Comparison of ENCODE assay signal across 8 cellular contexts in genomic region chr3:47513125-47513929, GRCh38. TPM values are rescaled to one million over a fixed set of nuclear protein-coding genes. Genes with fewer than 3 reads are reported as not detected.
A peak's percentile ranks its signal among the peaks of the same experiment; 100 is the strongest.
DNase-seq lines count a peak whose midpoint lies in the region; ATAC-seq, FAIRE-seq and TF ChIP-seq lines count a peak whose summit lies in the region.

ELP6 (minus strand) TSS chr3:47513712; CDS start chr3:47513590, 122 bp downstream.

- H4K8ac ChIP-seq in trophoblast cell (ENCODE audit: low read depth, low read length): peak within 1 kb of the TSS; percentile 98

- peaks cover 20% of the 10 kb centered on the region for H3K36me3 ChIP-seq in adipocyte (ENCODE audit: control insufficient read depth, insufficient read depth, low read length, severe bottlenecking)
- H3K36me3 ChIP-seq in cardiac muscle cell: peaks cover 12% of the 10 kb centered on the region
- peaks cover 11 to 16% of the 10 kb centered on the region in 2 experiments for H3K36me3 ChIP-seq in trophoblast cell (ENCODE audit: control insufficient read depth in 1 of 2, insufficient read depth in 2 of 2, low read length in 2 of 2)
- H3K36me3 ChIP-seq in transverse colon: no peaks in the 10 kb centered on the region

- peaks cover 3% of the 10 kb centered on the region for H3K27me3 ChIP-seq in adipocyte (replicated peaks; ENCODE audit: control insufficient read depth, insufficient read depth, low read length)
- H3K27me3 ChIP-seq in cardiac muscle cell: no peaks in the 10 kb centered on the region
- no peaks in the 10 kb centered on the region for H3K27me3 ChIP-seq in trophoblast cell (ENCODE audit: insufficient read depth, low read length)
- no peaks in the 10 kb centered on the region for H3K27me3 ChIP-seq in transverse colon

- H3K4ac ChIP-seq in trophoblast cell (ENCODE audit: low read depth, low read length): peak within 1 kb of the TSS; percentile 35

- no peak within 1 kb of the TSS for H2BK12ac ChIP-seq in trophoblast cell (ENCODE audit: low read length)

- H3K9me3 ChIP-seq in adipocyte (ENCODE audit: control insufficient read depth, low read length) (no peaks in the 10 kb centered on the region), cardiac muscle cell (ENCODE audit: low read depth) (no peaks in the 10 kb centered on the region), trophoblast cell (ENCODE audit: insufficient read depth, low read depth, low read length) (no peaks in the 10 kb centered on the region), transverse colon (no peaks in the 10 kb centered on the region)

- peak within 1 kb of the TSS; percentile 96 for H2BK5ac ChIP-seq in trophoblast cell (ENCODE audit: low read depth, low read length, poor library complexity)

- H2AK5ac ChIP-seq in trophoblast cell (ENCODE audit: low read length): no peak within 1 kb of the TSS

- H3K9ac ChIP-seq in adipocyte (ENCODE audit: low read length) (peak within 1 kb of the TSS; percentile 96), trophoblast cell (ENCODE audit: low read length) (peak within 1 kb of the TSS; percentile 95)

- H3K14ac ChIP-seq in trophoblast cell (ENCODE audit: low read length): peak within 1 kb of the TSS; percentile 91

- peak; percentile 95 for ATAC-seq in HG02840 (IDR thresholded peaks at IDR 0.05; ENCODE audit: low FRiP score, unreplicated experiment)

- H3K23ac ChIP-seq in trophoblast cell (ENCODE audit: low read length): no peak within 1 kb of the TSS

- peak within 1 kb of the TSS; percentile 95 for H3K27ac ChIP-seq in cardiac muscle cell
- peak within 1 kb of the TSS; percentile 99 for H3K27ac ChIP-seq in trophoblast cell (ENCODE audit: low read depth, low read length)
- peak within 1 kb of the TSS; percentile 92 to 99 (median 94) for H3K27ac ChIP-seq in transverse colon

- peak within 1 kb of the TSS; percentile 70 for H3K4me2 ChIP-seq in trophoblast cell (ENCODE audit: low read length)

- H3K79me1 ChIP-seq in trophoblast cell (ENCODE audit: low read length): peaks cover 8% of the 10 kb centered on the region

- intact Hi-C loops in transverse colon (cut with DNase I; ENCODE audit: low total_unique reads): no loop called here

- H3K4me1 ChIP-seq in adipocyte (ENCODE audit: control insufficient read depth, insufficient read depth, low read length) (peaks cover 16% of the 10 kb centered on the region), cardiac muscle cell (ENCODE audit: low read depth) (peaks cover 4% of the 10 kb centered on the region), trophoblast cell (ENCODE audit: control insufficient read depth in 1 of 2, insufficient read depth in 2 of 2, low read length in 2 of 2) (no peaks in the 10 kb centered on the region), transverse colon (peaks cover 0 to 18% (median 12%) of the 10 kb centered on the region in 4 donors)

- TF ChIP-seq POLR2A in GM12891 (IDR thresholded peaks at IDR 0.05; ENCODE audit: low read depth, low read length) (peak; percentile 92), transverse colon (IDR thresholded peaks at IDR 0.05) (peak; percentile 79)

- DNase-seq in GM12891 (ENCODE audit: insufficient read length, low spot score): peak; percentile 92
- peak; percentile 87 for DNase-seq in NCI-H1436 (lab: John Stamatoyannopoulos, UW)
- peak; percentile 95 for DNase-seq in T follicular helper cell (ENCODE audit: low read depth)
- peak; percentile 98 for DNase-seq in adipocyte (ENCODE audit: low read depth)
- peak; percentile 97 to 98 for DNase-seq in cardiac muscle cell (ENCODE audit: low read depth in 1 of 2, low spot score in 1 of 2)
- peak; percentile 95 to 99 for DNase-seq in trophoblast cell
- DNase-seq in transverse colon: peak; percentile 97

- in situ Hi-C loops in transverse colon (cut with MboI; ENCODE audit: low pct_ligation_motif_present in 1 of 4, low pct_unique_long_range_greater_than_20kb in 1 of 4, low sequenced_read_pairs in 3 of 4): no loop called here

- H2AFZ ChIP-seq in trophoblast cell (ENCODE audit: insufficient read depth, low read length, poor library complexity): peak within 1 kb of the TSS; percentile 89

- H4K12ac ChIP-seq in trophoblast cell (ENCODE audit: low read depth, low read length): peak within 1 kb of the TSS; percentile 97

- no CpG with 5 or more reads among the region's 71 CpGs for WGBS in trophoblast cell (ENCODE audit: extremely low coverage, insufficient coverage, insufficient read length)
- 0% methylated on average over 9 to 45 of the region's 71 CpGs for WGBS in transverse colon (ENCODE audit: low coverage in 1 of 2), 2 donors

- peaks cover 5% of the 10 kb centered on the region for H3K79me2 ChIP-seq in trophoblast cell (ENCODE audit: control insufficient read depth, insufficient read depth, low read length, poor library complexity)

- H4K91ac ChIP-seq in trophoblast cell (ENCODE audit: low read depth, low read length): peak within 1 kb of the TSS; percentile 85

- H3K4me3 ChIP-seq in adipocyte (ENCODE audit: low read length) (peak within 1 kb of the TSS; percentile 92), cardiac muscle cell (peak within 1 kb of the TSS; percentile 75), trophoblast cell (ENCODE audit: low read depth, low read length) (peak within 1 kb of the TSS; percentile 89), transverse colon (peak within 1 kb of the TSS; percentile 49 to 84 (median 76))

- no peak for TF ChIP-seq EP300 in transverse colon (IDR thresholded peaks at IDR 0.05; ENCODE audit: low read depth)

- peak within 1 kb of the TSS; percentile 84 for H2BK120ac ChIP-seq in trophoblast cell (ENCODE audit: insufficient read depth, low read length, poor library complexity)

- peak; percentile 60 for TF ChIP-seq CTCF in cardiac muscle cell (IDR thresholded peaks at IDR 0.05; ENCODE audit: low read depth, low read length)
- TF ChIP-seq CTCF in transverse colon (IDR thresholded peaks at IDR 0.05): peak; percentile 29 to 75 (median 53)

- FAIRE-seq in GM12891 (lab: Jason Lieb, UNC): peak; percentile 99

- peak within 1 kb of the TSS; percentile 95 for H3K18ac ChIP-seq in trophoblast cell (ENCODE audit: low read length)

TF ChIP-seq in GM12891, 5 proteins besides CTCF, POLR2A, EP300 and RAD21:
- TF ChIP-seq PAX5 (IDR thresholded peaks at IDR 0.05; ENCODE audit: insufficient read depth, low read length, severe bottlenecking): no peak
- TF ChIP-seq TAF1 (IDR thresholded peaks at IDR 0.05; ENCODE audit: low read depth, low read length): peak; percentile 38
- no peak for TF ChIP-seq SPI1 (IDR thresholded peaks at IDR 0.05; ENCODE audit: low read depth, low read length)
- TF ChIP-seq POU2F2 (IDR thresholded peaks at IDR 0.05; ENCODE audit: low read depth, low read length): 0 out of 2 replicates have a peak, but pooled peaks have one; percentile 7
- TF ChIP-seq POLR2AphosphoS5 (IDR thresholded peaks at IDR 0.05; ENCODE audit: low read depth, low read length): peak; percentile 93

RNA-seq across cellular contexts. Expression of gene ELP6, which starts in this region (rescaled TPM):
- polyA plus RNA-seq in GM12891 (2012; ENCODE audit: low read depth, missing spikeins): 33.8 TPM
- 53.1 and 62.7 TPM in 2 replicates for total RNA-seq in cardiac muscle cell
- polyA plus RNA-seq in cardiac muscle cell: 58.4 and 73.6 TPM in 2 replicates
- 17.1 and 18.9 TPM in 2 replicates for polyA plus RNA-seq in trophoblast cell (2013)
- total RNA-seq in transverse colon: 10 to 100 TPM in 3 of 4 donors, 1 to 10 TPM in 1; 1.2 to 55.7 (median 28.3) TPM

Comparison
In these comparisons a context has a peak if more than half of its experiments do, and no peak if none do; other contexts are left out.
1. Peak in every context shown above with its lines: DNase-seq, ATAC-seq, H3K4me3 ChIP-seq and H3K27ac ChIP-seq.